ENCODE assay signal across 1 cellular context in the genomic region with DNA sequence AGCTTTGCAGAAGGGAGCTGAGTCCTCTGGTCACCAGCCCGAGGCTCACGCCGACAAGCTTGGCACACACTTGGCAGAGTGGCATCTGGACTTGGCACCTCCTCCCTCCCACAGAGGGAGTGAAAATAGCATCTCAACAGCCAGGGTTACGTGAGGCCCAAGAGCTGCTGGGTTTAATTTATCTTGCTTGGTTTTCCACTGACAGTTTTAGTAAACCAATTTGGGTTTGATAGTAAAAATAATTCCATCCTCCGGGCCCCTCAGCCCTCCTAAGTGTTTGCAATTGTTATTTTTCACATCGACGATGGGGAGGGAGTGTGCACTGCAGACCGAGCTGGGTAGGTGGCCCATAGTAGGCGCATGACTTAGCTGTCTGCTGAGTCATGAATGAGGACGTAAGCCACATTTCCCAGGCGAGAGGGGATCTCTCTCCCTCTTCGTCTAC.
TF ChIP-seq lines count a peak whose summit lies in the region.

No MANE protein-coding gene starts in this region.

TF ChIP-seq in HCT116, 20 proteins besides CTCF, POLR2A, EP300 and RAD21 (continued from another document):
- TF ChIP-seq TCF7L2 (IDR thresholded peaks at IDR 0.05; ENCODE audit: borderline replicate concordance, extremely low read depth, insufficient read depth, insufficient read length) = no peak
- no peak for TF ChIP-seq EGR1 (IDR thresholded peaks at IDR 0.05; ENCODE audit: low read depth)
- no peak for TF ChIP-seq SIN3A (IDR thresholded peaks at IDR 0.05; ENCODE audit: low read depth)
- TF ChIP-seq ZFX (IDR thresholded peaks at IDR 0.05) = no peak
